In the genomic region with DNA sequence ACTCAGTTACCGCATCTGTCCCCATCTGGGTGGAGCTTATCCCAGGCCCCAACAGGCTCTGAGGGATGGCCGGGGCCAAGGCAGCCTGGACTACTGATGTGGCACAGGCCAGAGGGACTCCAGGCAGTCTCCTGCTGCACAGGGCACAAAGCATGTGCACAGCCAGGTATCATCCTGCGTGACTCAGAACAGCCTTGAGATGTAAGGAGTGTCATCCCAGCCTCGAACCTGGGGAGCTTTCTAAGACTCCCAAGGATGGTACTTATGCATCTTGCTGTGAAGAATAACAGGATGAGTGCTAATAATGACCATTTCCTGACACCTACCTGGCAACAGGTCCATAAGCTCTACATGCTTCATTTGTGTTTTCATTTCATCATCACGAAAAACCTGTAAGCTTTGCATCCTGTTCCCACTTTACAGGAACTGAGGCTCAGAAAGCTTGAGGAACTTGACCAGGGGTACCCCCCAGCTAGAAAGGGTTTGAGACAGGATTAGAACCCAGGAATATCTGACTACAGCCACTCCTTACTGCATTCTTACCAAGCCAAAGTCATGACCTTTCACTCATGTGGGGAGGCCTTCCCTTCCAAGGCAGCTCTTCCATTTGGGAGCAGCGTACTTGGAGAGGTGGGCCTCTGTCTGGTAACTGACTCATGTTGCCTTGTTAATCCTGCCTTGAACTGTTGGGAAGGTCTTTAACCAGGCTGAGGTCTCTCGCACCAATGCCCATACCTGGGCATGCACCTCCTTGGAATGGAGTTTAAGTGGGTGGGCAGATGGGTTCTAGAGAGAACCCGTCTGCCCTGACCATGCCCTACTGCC, we compare ENCODE assay signal across 1 cellular context.
TF ChIP-seq lines count a peak whose summit lies in the region.

No MANE protein-coding gene starts in this region.

TF ChIP-seq in GM12878, 131 proteins besides CTCF, POLR2A, EP300 and RAD21:
- TF ChIP-seq STAT1 (conservative IDR thresholded peaks at IDR 0.05) (no peak), GATAD2B (conservative IDR thresholded peaks at IDR 0.05; ENCODE audit: low read depth) (no peak)
